15 cellular contexts compared by ENCODE assay signal in the genomic region with DNA sequence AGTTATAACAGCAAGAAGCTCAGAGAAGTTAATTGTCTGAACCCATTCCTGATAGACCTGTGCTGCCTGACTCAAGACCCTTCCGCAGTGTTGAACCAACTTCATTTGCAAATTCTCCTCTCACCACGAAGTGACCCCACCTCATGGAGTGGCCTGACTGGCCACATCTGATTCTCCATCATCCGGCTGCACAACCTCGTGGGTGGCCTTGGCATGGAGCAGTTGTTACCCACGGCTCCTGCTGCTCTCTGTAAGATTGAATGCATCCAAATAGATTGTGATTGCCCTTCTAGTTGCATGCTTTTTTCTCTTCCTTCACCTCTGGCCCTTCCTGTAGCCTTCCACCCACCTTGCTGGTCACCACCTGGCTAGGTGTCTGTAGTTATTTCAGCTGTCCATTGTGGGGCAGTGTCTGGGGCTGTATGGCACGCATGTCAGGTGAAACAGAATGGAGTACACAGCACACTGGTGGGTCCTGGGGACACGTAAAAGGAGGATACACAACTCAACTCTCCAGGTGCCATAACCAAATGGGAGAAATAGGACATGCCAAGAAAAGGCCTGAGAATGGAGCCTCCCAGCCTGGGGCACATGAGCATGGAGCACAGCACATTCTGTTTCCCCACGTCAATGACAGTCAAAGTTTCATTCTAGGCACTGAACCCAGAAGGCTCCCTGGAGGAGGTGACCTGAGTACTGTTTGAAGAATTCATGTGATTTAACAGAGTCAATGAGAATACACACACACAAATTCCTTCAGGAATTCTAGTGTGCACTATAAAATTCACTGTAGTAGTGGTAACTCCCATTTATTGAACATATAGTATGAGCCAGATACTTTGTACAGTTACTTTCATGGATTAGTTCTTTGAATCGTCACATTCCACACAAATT.
DNase-seq lines count a peak whose midpoint lies in the region; ATAC-seq and TF ChIP-seq lines count a peak whose summit lies in the region.
"Had no signal": no experiment of that assay in that cellular context is flagged by ENCODE, and none has a peak within 500 bp of the region (broad histone marks: within the 10 kb centered on the region; RNA-seq: fewer than 3 reads in every experiment).

No MANE protein-coding gene starts in this region.

- H3K4me2 ChIP-seq in Loucy (ENCODE audit: low read depth, low read length, poor library complexity, severe bottlenecking) (no peak overlapping the region), osteoblast (ENCODE audit: insufficient read depth, low read length) (no peak overlapping the region)

- ATAC-seq in GM18868 (IDR thresholded peaks at IDR 0.05; ENCODE audit: unreplicated experiment), result no peak

- H3K9me2 ChIP-seq in Loucy (replicated peaks; ENCODE audit: low read depth, low read length), result no peaks in the 10 kb centered on the region

- no peak overlapping the region for H3K9ac ChIP-seq in Loucy (ENCODE audit: low read depth, low read length, poor library complexity, severe bottlenecking)

- H3K36me3 ChIP-seq in Loucy (ENCODE audit: insufficient read depth, low read length) (no peaks in the 10 kb centered on the region), SJSA1 (no peaks in the 10 kb centered on the region), osteoblast (ENCODE audit: insufficient read depth, low read length) (no peaks in the 10 kb centered on the region)

- H3K36me3 Mint-ChIP-seq in activated naive CD4-positive, alpha-beta T cell treated with anti-CD3 and anti-CD28 coated beads, Interleukin-2, amount 50 U/mL, for 24 hours, result no peaks in the 10 kb centered on the region
- H3K36me3 Mint-ChIP-seq in activated T-helper 2 cell treated with anti-CD3 and anti-CD28 coated beads, Interferon-gamma antibody, Interleukin-2, Interleukin-4, amounts not matched to agents 10 μg/mL and 5 μg/mL and 100 μg/mL, durations not matched to agents 14 hours and 24 hours and 36 hours (ENCODE audit: low read depth), result no peaks in the 10 kb centered on the region

- H3K27ac ChIP-seq in SJSA1 (peak overlapping the region; percentile 75), osteoblast (ENCODE audit: low read depth, low read length) (no peak overlapping the region)

- no peaks in the 10 kb centered on the region for H3K27me3 ChIP-seq in Loucy (ENCODE audit: insufficient read depth, low read length, poor library complexity, severe bottlenecking)
- no peaks in the 10 kb centered on the region for H3K27me3 ChIP-seq in SJSA1 (replicated peaks)
- H3K27me3 ChIP-seq in osteoblast (ENCODE audit: insufficient read depth, low read length), result peaks cover 11% of the 10 kb centered on the region

- H3K4me3 ChIP-seq in Loucy (ENCODE audit: low read length, poor library complexity, severe bottlenecking) (no peak overlapping the region), SJSA1 (no peak overlapping the region), osteoblast (ENCODE audit: insufficient read depth, low read length) (no peak overlapping the region)

- H3K4me3 Mint-ChIP-seq in activated naive CD4-positive, alpha-beta T cell treated with anti-CD3 and anti-CD28 coated beads, Interleukin-2, amount 50 U/mL, for 24 hours, result no peak overlapping the region
- no peak overlapping the region for H3K4me3 Mint-ChIP-seq in activated T-helper 2 cell treated with anti-CD3 and anti-CD28 coated beads, Interferon-gamma antibody, Interleukin-2, Interleukin-4, amounts not matched to agents 10 μg/mL and 5 μg/mL and 100 μg/mL, durations not matched to agents 14 hours and 24 hours and 36 hours (ENCODE audit: low read depth)
- H3K4me3 Mint-ChIP-seq: B cell; CD4-positive, alpha-beta T cell; H9 had no signal

- peak overlapping the region; percentile 31 for H3K27ac Mint-ChIP-seq in activated naive CD4-positive, alpha-beta T cell treated with anti-CD3 and anti-CD28 coated beads, Interleukin-2, amount 50 U/mL, for 24 hours
- H3K27ac Mint-ChIP-seq in activated T-helper 2 cell treated with anti-CD3 and anti-CD28 coated beads, Interferon-gamma antibody, Interleukin-2, Interleukin-4, amounts not matched to agents 10 μg/mL and 5 μg/mL and 100 μg/mL, durations not matched to agents 14 hours and 24 hours and 36 hours, result no peak overlapping the region
- H3K27ac Mint-ChIP-seq: B cell; CD4-positive, alpha-beta T cell; H9 had no signal

- H3K9me3 ChIP-seq in Loucy (ENCODE audit: insufficient read depth, low read depth, low read length), result no peaks in the 10 kb centered on the region
- H3K9me3 ChIP-seq in SJSA1 (replicated peaks), result no peaks in the 10 kb centered on the region
- no peaks in the 10 kb centered on the region for H3K9me3 ChIP-seq in osteoblast (ENCODE audit: low read depth, low read length)

- H2AFZ ChIP-seq in Loucy (ENCODE audit: low read length) (no peak overlapping the region), osteoblast (ENCODE audit: low read length) (no peak overlapping the region)

- H3F3A ChIP-seq in Loucy (ENCODE audit: low read depth), result no peaks in the 10 kb centered on the region

- intact Hi-C loops in activated T-helper 2 cell treated with anti-CD3 and anti-CD28 coated beads, Interferon-gamma antibody, Interleukin-2, Interleukin-4, amounts not matched to agents 10 μg/mL and 5 μg/mL and 100 μg/mL, durations not matched to agents 14 hours and 24 hours and 36 hours (cut with micrococcal nuclease), result no loop called here

- H3K79me2 ChIP-seq in Loucy (ENCODE audit: insufficient read depth, low read length) (no peaks in the 10 kb centered on the region), osteoblast (ENCODE audit: insufficient read depth, low read length) (no peaks in the 10 kb centered on the region)

- H3K4me1 Mint-ChIP-seq in activated naive CD4-positive, alpha-beta T cell treated with anti-CD3 and anti-CD28 coated beads, Interleukin-2, amount 50 U/mL, for 24 hours, result no peaks in the 10 kb centered on the region
- H3K4me1 Mint-ChIP-seq in activated T-helper 2 cell treated with anti-CD3 and anti-CD28 coated beads, Interferon-gamma antibody, Interleukin-2, Interleukin-4, amounts not matched to agents 10 μg/mL and 5 μg/mL and 100 μg/mL, durations not matched to agents 14 hours and 24 hours and 36 hours (ENCODE audit: low read depth), result no peaks in the 10 kb centered on the region
- H3K4me1 Mint-ChIP-seq: B cell had no signal

- no peak for DNase-seq in activated naive CD4-positive, alpha-beta T cell (lab: John Stamatoyannopoulos, UW)
- DNase-seq in SJSA1 (ENCODE audit: low read depth in 1 of 2, low spot score in 2 of 2) (peak; percentile 83 to 85), osteoblast (ENCODE audit: insufficient read length, low spot score, missing footprints) (peak; percentile 3)
- DNase-seq in activated T-helper 2 cell treated with anti-CD3 and anti-CD28 coated beads, Interferon-gamma antibody, Interleukin-2, Interleukin-4, amounts not matched to agents 10 μg/mL and 5 μg/mL and 100 μg/mL, durations not matched to agents 14 hours and 24 hours and 36 hours (ENCODE audit: low spot score), result no peak
- DNase-seq: C1 segment of cervical spinal cord; Calu3; CD4-positive, alpha-beta T cell; DND-41; GDM1; GOT3; H9 had no signal

- no peaks in the 10 kb centered on the region for H3K9me3 Mint-ChIP-seq in activated naive CD4-positive, alpha-beta T cell treated with anti-CD3 and anti-CD28 coated beads, Interleukin-2, amount 50 U/mL, for 24 hours
- no peaks in the 10 kb centered on the region for H3K9me3 Mint-ChIP-seq in activated T-helper 2 cell treated with anti-CD3 and anti-CD28 coated beads, Interferon-gamma antibody, Interleukin-2, Interleukin-4, amounts not matched to agents 10 μg/mL and 5 μg/mL and 100 μg/mL, durations not matched to agents 14 hours and 24 hours and 36 hours
- H3K9me3 Mint-ChIP-seq: CD4-positive, alpha-beta T cell; H9 had no signal

- H4K20me1 ChIP-seq in Loucy (ENCODE audit: insufficient read depth, low read length, poor library complexity, severe bottlenecking), result no peaks in the 10 kb centered on the region
- no peaks in the 10 kb centered on the region for H4K20me1 ChIP-seq in osteoblast (ENCODE audit: insufficient read depth, low read length)

- H3K27me3 Mint-ChIP-seq in activated naive CD4-positive, alpha-beta T cell treated with anti-CD3 and anti-CD28 coated beads, Interleukin-2, amount 50 U/mL, for 24 hours, result no peaks in the 10 kb centered on the region
- peaks cover 17% of the 10 kb centered on the region for H3K27me3 Mint-ChIP-seq in activated T-helper 2 cell treated with anti-CD3 and anti-CD28 coated beads, Interferon-gamma antibody, Interleukin-2, Interleukin-4, amounts not matched to agents 10 μg/mL and 5 μg/mL and 100 μg/mL, durations not matched to agents 14 hours and 24 hours and 36 hours (ENCODE audit: low read depth)

- H3K4me1 ChIP-seq in Loucy (ENCODE audit: insufficient read depth, low read length, poor library complexity, severe bottlenecking) (no peaks in the 10 kb centered on the region), SJSA1 (replicated peaks) (peaks cover 63% of the 10 kb centered on the region), osteoblast (ENCODE audit: insufficient read depth, low read length) (no peaks in the 10 kb centered on the region)

- 0 out of 2 replicates have a peak, but pooled peaks have one; percentile 12 for TF ChIP-seq CTCF in Loucy (conservative IDR thresholded peaks at IDR 0.05; ENCODE audit: low read length)
- no peak for TF ChIP-seq CTCF in osteoblast (IDR thresholded peaks at IDR 0.05; ENCODE audit: extremely low read depth, low read depth, low read length)

Comparison
In these comparisons a context has a peak if more than half of its experiments do, and no peak if none do; other contexts are left out.
1. DNase-seq: peak in SJSA1 (2 of 2) and osteoblast (single experiment); none in activated naive CD4-positive, alpha-beta T cell (0 of 4) and activated T-helper 2 cell treated with anti-CD3 and anti-CD28 coated beads, Interferon-gamma antibody, Interleukin-2, Interleukin-4, amounts not matched to agents 10 μg/mL and 5 μg/mL and 100 μg/mL, durations not matched to agents 14 hours and 24 hours and 36 hours (single experiment).